In the genomic region with DNA sequence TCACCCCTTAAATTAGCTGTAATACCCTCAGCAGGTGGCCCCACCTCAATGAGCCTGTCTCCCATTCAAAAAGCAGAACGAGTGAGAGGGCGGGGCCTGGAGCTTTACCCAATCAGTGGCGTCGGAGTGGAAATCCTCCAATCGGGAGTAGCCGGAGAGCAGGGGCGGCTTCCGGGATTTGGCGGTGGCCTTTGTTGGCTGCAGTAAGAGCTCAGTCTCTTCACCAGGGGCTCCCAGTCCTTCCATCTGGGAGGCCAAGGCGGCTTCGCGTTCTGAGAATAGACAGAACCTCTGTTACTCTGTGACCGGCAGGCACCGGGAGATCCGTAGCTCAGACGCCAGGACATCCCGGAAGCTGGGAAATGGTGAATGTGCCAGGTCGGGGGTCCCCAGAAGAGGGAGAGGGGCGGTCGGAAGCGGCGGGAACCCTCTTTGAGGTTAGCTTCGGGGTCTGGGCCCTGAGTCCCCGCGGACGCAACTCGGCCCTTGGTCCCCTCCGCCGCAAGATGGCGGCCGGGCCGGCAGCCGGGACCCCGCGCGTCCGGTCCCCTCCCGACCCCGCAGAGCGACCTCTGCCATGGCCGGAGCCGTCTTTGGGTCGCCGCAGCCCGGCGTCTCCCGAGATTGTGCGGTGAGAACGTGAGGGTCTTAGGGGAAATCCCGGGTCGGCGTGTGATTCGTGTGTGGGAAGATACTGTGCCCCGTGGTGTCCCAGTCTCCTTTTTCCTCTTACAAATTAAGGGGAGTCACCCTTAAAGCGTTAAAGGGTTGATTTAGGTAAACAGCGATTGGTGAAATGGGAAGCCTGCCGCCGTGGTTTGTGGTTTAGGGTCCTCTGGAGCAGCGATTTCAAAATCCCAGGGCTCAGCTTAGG, we compare ENCODE assay signal across 1 cellular context.
A peak's percentile ranks its signal among the peaks of the same experiment; 100 is the strongest.
TF ChIP-seq lines count a peak whose summit lies in the region.

No MANE protein-coding gene starts in this region.

TF ChIP-seq in HepG2, 621 proteins besides CTCF, POLR2A, EP300 and RAD21 (continued from another document and continues in another):
- no peak for TF ChIP-seq DMTF1 (CRISPR knock-in tag; IDR thresholded peaks at IDR 0.05)
- TF ChIP-seq ZNF674 (CRISPR knock-in tag; IDR thresholded peaks at IDR 0.05; ENCODE audit: low read depth): peak; percentile 91; the same call in 1 of the 2 replicates
- TF ChIP-seq KDM1A (CRISPR knock-in tag; IDR thresholded peaks at IDR 0.05): no peak
- TF ChIP-seq TAF1 (CRISPR knock-in tag; IDR thresholded peaks at IDR 0.05): peak; percentile 100
- TF ChIP-seq, protein P1, sequence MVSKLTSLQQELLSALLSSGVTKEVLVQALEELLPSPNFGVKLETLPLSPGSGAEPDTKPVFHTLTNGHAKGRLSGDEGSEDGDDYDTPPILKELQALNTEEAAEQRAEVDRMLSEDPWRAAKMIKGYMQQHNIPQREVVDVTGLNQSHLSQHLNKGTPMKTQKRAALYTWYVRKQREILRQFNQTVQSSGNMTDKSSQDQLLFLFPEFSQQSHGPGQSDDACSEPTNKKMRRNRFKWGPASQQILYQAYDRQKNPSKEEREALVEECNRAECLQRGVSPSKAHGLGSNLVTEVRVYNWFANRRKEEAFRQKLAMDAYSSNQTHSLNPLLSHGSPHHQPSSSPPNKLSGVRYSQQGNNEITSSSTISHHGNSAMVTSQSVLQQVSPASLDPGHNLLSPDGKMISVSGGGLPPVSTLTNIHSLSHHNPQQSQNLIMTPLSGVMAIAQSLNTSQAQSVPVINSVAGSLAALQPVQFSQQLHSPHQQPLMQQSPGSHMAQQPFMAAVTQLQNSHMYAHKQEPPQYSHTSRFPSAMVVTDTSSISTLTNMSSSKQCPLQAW (CRISPR knock-in tag; IDR thresholded peaks at IDR 0.05): peak; percentile 51; the same call in 1 of the 2 replicates
- TF ChIP-seq, protein P2, sequence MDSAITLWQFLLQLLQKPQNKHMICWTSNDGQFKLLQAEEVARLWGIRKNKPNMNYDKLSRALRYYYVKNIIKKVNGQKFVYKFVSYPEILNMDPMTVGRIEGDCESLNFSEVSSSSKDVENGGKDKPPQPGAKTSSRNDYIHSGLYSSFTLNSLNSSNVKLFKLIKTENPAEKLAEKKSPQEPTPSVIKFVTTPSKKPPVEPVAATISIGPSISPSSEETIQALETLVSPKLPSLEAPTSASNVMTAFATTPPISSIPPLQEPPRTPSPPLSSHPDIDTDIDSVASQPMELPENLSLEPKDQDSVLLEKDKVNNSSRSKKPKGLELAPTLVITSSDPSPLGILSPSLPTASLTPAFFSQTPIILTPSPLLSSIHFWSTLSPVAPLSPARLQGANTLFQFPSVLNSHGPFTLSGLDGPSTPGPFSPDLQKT (CRISPR knock-in tag; IDR thresholded peaks at IDR 0.05; ENCODE audit: borderline replicate concordance): 0 out of 2 replicates have a peak, but pooled peaks have one; percentile 35
- TF ChIP-seq PRDM4 (CRISPR knock-in tag; IDR thresholded peaks at IDR 0.05; ENCODE audit: borderline replicate concordance): no peak
- TF ChIP-seq, protein P3, sequence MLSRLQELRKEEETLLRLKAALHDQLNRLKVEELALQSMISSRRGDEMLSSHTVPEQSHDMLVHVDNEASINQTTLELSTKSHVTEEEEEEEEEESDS (CRISPR knock-in tag; IDR thresholded peaks at IDR 0.05; ENCODE audit: borderline replicate concordance): peak; percentile 94
- TF ChIP-seq, protein P4, sequence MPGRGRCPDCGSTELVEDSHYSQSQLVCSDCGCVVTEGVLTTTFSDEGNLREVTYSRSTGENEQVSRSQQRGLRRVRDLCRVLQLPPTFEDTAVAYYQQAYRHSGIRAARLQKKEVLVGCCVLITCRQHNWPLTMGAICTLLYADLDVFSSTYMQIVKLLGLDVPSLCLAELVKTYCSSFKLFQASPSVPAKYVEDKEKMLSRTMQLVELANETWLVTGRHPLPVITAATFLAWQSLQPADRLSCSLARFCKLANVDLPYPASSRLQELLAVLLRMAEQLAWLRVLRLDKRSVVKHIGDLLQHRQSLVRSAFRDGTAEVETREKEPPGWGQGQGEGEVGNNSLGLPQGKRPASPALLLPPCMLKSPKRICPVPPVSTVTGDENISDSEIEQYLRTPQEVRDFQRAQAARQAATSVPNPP (CRISPR knock-in tag; IDR thresholded peaks at IDR 0.05): peak; percentile 93
- TF ChIP-seq ZNF512 (CRISPR knock-in tag; IDR thresholded peaks at IDR 0.05): no peak; the same call in 1 of the 2 replicates
- TF ChIP-seq, protein P5, sequence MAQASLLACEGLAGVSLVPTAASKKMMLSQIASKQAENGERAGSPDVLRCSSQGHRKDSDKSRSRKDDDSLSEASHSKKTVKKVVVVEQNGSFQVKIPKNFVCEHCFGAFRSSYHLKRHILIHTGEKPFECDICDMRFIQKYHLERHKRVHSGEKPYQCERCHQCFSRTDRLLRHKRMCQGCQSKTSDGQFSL (CRISPR knock-in tag; IDR thresholded peaks at IDR 0.05): peak; percentile 66
- TF ChIP-seq, protein P6, sequence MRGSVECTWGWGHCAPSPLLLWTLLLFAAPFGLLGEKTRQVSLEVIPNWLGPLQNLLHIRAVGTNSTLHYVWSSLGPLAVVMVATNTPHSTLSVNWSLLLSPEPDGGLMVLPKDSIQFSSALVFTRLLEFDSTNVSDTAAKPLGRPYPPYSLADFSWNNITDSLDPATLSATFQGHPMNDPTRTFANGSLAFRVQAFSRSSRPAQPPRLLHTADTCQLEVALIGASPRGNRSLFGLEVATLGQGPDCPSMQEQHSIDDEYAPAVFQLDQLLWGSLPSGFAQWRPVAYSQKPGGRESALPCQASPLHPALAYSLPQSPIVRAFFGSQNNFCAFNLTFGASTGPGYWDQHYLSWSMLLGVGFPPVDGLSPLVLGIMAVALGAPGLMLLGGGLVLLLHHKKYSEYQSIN (CRISPR knock-in tag; IDR thresholded peaks at IDR 0.05; ENCODE audit: borderline replicate concordance): no peak
- no peak for TF ChIP-seq ZNF274 (CRISPR knock-in tag; IDR thresholded peaks at IDR 0.05)
- no peak for TF ChIP-seq SRSF4 (IDR thresholded peaks at IDR 0.05; ENCODE audit: low read depth, low read length, poor library complexity, severe bottlenecking)
- TF ChIP-seq, protein P7, sequence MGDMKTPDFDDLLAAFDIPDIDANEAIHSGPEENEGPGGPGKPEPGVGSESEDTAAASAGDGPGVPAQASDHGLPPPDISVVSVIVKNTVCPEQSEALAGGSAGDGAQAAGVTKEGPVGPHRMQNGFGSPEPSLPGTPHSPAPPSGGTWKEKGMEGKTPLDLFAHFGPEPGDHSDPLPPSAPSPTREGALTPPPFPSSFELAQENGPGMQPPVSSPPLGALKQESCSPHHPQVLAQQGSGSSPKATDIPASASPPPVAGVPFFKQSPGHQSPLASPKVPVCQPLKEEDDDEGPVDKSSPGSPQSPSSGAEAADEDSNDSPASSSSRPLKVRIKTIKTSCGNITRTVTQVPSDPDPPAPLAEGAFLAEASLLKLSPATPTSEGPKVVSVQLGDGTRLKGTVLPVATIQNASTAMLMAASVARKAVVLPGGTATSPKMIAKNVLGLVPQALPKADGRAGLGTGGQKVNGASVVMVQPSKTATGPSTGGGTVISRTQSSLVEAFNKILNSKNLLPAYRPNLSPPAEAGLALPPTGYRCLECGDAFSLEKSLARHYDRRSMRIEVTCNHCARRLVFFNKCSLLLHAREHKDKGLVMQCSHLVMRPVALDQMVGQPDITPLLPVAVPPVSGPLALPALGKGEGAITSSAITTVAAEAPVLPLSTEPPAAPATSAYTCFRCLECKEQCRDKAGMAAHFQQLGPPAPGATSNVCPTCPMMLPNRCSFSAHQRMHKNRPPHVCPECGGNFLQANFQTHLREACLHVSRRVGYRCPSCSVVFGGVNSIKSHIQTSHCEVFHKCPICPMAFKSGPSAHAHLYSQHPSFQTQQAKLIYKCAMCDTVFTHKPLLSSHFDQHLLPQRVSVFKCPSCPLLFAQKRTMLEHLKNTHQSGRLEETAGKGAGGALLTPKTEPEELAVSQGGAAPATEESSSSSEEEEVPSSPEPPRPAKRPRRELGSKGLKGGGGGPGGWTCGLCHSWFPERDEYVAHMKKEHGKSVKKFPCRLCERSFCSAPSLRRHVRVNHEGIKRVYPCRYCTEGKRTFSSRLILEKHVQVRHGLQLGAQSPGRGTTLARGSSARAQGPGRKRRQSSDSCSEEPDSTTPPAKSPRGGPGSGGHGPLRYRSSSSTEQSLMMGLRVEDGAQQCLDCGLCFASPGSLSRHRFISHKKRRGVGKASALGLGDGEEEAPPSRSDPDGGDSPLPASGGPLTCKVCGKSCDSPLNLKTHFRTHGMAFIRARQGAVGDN (CRISPR knock-in tag; IDR thresholded peaks at IDR 0.05): peak; percentile 94
- TF ChIP-seq ZNF572 (CRISPR knock-in tag; IDR thresholded peaks at IDR 0.05): no peak
- no peak for TF ChIP-seq FLYWCH1 (CRISPR knock-in tag; IDR thresholded peaks at IDR 0.05)
- TF ChIP-seq ZNF770 (CRISPR knock-in tag; IDR thresholded peaks at IDR 0.05): peak; percentile 70
- TF ChIP-seq ZNF329 (CRISPR knock-in tag; IDR thresholded peaks at IDR 0.05; ENCODE audit: low read depth): peak; percentile 82; the same call in 1 of the 2 replicates
